Comparison of ENCODE assay signal across 14 cellular contexts in genomic region chr17:10318540-10318939, GRCh38.
"Had no signal": no experiment of that assay in that cellular context is flagged by ENCODE, and none has a peak within 500 bp of the region (broad histone marks: within the 10 kb centered on the region; RNA-seq: fewer than 3 reads in every experiment).

No MANE protein-coding gene starts in this region.

- DNase-seq: activated CD4-positive, alpha-beta T cell treated with anti-CD3 and anti-CD28 coated beads, Interleukin-2, amount 50 U/mL, for 48 hours; activated gamma-delta T cell; adrenal gland; cerebellar nuclear complex; effector memory CD4-positive, alpha-beta T cell; esophagus squamous epithelium; mesendoderm; naive thymus-derived CD8-positive, alpha-beta T cell; right lobe of liver; small intestine; stimulated activated CD4-positive, alpha-beta T cell treated with anti-CD3 and anti-CD28 coated beads, Interleukin-4, amount 100 ng/mL, for 4 hours; stimulated activated naive B cell treated with anti-CD40 and anti-IgM and Interleukin-4, amounts not matched to agents 10 μg/mL and 1 μg/mL and 100 μg/mL, for 72 hours had no signal

- H3K36me3 ChIP-seq: adrenal gland, breast epithelium, esophagus squamous epithelium, right lobe of liver, thoracic aorta had no signal

- H3K9me3 ChIP-seq: adrenal gland, breast epithelium, esophagus squamous epithelium, right lobe of liver, thoracic aorta had no signal

- H3K27ac ChIP-seq: adrenal gland, breast epithelium, esophagus squamous epithelium, right lobe of liver, thoracic aorta had no signal

- H3K4me1 ChIP-seq: breast epithelium, right lobe of liver had no signal

- H3K27me3 ChIP-seq: adrenal gland, breast epithelium, esophagus squamous epithelium, right lobe of liver had no signal

- H3K4me3 ChIP-seq: adrenal gland, breast epithelium, esophagus squamous epithelium, right lobe of liver, thoracic aorta had no signal
